25 cellular contexts compared by ENCODE assay signal in the genomic region with DNA sequence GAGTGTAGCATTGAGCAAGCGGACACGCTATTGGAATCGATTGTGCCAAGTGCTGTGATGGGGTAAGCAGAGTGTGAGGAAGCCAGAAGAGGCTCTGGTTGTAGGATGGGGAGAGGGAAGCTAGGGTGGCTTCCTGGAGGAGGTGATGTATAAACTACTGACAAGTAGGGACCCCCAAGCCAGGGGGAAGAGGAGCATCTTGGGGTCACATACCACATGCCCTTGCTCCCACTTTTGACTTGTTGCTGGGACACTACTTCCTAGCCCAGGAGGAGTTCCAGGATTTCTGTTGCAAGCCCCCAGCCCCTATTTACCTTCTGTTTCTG. TPM values are rescaled to one million over a fixed set of nuclear protein-coding genes. Genes with fewer than 3 reads are reported as not detected.
DNase-seq lines count a peak whose midpoint lies in the region; FAIRE-seq and TF ChIP-seq lines count a peak whose summit lies in the region.
"Had no signal": no experiment of that assay in that cellular context is flagged by ENCODE, and none has a peak within 500 bp of the region (broad histone marks: within the 10 kb centered on the region; RNA-seq: fewer than 3 reads in every experiment).

No MANE protein-coding gene starts in this region.

- H3K4me1 ChIP-seq in ACC112 (ENCODE audit: control insufficient read depth, insufficient read depth, low read length, unreplicated experiment): peaks cover 24% of the 10 kb centered on the region
- peaks cover 43% of the 10 kb centered on the region for H3K4me1 ChIP-seq in OCI-LY3 (ENCODE audit: low read length)
- H3K4me1 ChIP-seq in esophagus (ENCODE audit: control insufficient read depth in 2 of 2, insufficient read depth in 2 of 2, low read length in 1 of 2): peaks cover 0 to 9% of the 10 kb centered on the region in 2 donors
- peaks cover 0 to 7% (median 2%) of the 10 kb centered on the region in 4 donors for H3K4me1 ChIP-seq in esophagus muscularis mucosa
- H3K4me1 ChIP-seq: BLaER1 had no signal

- H3K36me3 Mint-ChIP-seq in nephron progenitor cell (ENCODE audit: low read depth): peaks cover 4% of the 10 kb centered on the region
- H3K36me3 Mint-ChIP-seq: activated naive CD8-positive, alpha-beta T cell treated with anti-CD3 and anti-CD28 coated beads, Interleukin-2, amount 10 ng/mL, durations not matched to agents 7 days and 5 days had no signal

- H3K27ac ChIP-seq in ACC112 (ENCODE audit: low read depth, low read length) (peak overlapping the region; percentile 62; the same call in 1 of the 2 replicates), OCI-LY3 (ENCODE audit: low read length) (peak overlapping the region; percentile 62), esophagus (ENCODE audit: low read depth in 2 of 2, low read length in 1 of 2) (peak overlapping the region; percentile 17 to 59), esophagus muscularis mucosa (replicated peaks in 1 of 4) (no peak overlapping the region)
- H3K27ac ChIP-seq: BLaER1, heart left ventricle had no signal

- intact Hi-C loops in esophagus muscularis mucosa (cut with DNase I): no loop called here

- TF ChIP-seq CTCF in OCI-LY3 (IDR thresholded peaks at IDR 0.05; ENCODE audit: low read depth, low read length): no peak
- no peak for TF ChIP-seq CTCF in nephron progenitor cell (IDR thresholded peaks at IDR 0.05)
- TF ChIP-seq CTCF in esophagus muscularis mucosa (IDR thresholded peaks at IDR 0.05): no peak

- DNase-seq in nephron progenitor cell (no peak), glomerular visceral epithelial cell (ENCODE audit: extremely low spot score) (no peak), AML-193 (lab: John Stamatoyannopoulos, UW) (no peak), esophagus muscularis mucosa (ENCODE audit: extremely low spot score) (no peak), GM12892 (ENCODE audit: insufficient read length) (no peak)
- DNase-seq: activated CD4-positive, CD25-positive, alpha-beta regulatory T cell treated with anti-CD3 and anti-CD28 coated beads, Interleukin-2, amount 50 U/mL, for 72 hours; activated naive CD8-positive, alpha-beta T cell treated with anti-CD3 and anti-CD28 coated beads, Interleukin-2, amount 10 ng/mL, durations not matched to agents 7 days and 5 days; DMS53; heart left ventricle; KBM-7; left cardiac atrium; NCI-H1417; NCI-H526 treated with DMSO at 0.1 percent for 48 hours; occipital lobe; stimulated activated CD4-positive, alpha-beta T cell treated with anti-CD3 and anti-CD28 coated beads, Interleukin-2, amount 100 ng/mL, for 24 hours; T-helper 1 cell had no signal

- FAIRE-seq in GM12892 (lab: Jason Lieb, UNC): no peak
- FAIRE-seq: G401.6, GM19239 had no signal

- no peak overlapping the region for H3K4me3 Mint-ChIP-seq in nephron progenitor cell
- H3K4me3 Mint-ChIP-seq: activated CD8-positive, alpha-beta T cell treated with anti-CD3 and anti-CD28 coated beads for 36 hours; activated naive CD8-positive, alpha-beta T cell treated with anti-CD3 and anti-CD28 coated beads, Interleukin-2, amount 10 ng/mL, durations not matched to agents 7 days and 5 days; central memory CD8-positive, alpha-beta T cell had no signal

- H3K4me2 ChIP-seq in OCI-LY3 (ENCODE audit: low read length): peak overlapping the region; percentile 88
- H3K4me2 ChIP-seq: BLaER1 had no signal

- H3K27me3 ChIP-seq in ACC112 (ENCODE audit: insufficient read depth, low read length): no peaks in the 10 kb centered on the region
- H3K27me3 ChIP-seq in OCI-LY3 (ENCODE audit: low read depth, low read length): no peaks in the 10 kb centered on the region
- H3K27me3 ChIP-seq in esophagus (ENCODE audit: control insufficient read depth in 1 of 2, insufficient read depth in 2 of 2, low read length in 2 of 2): no peaks in the 10 kb centered on the region
- H3K27me3 ChIP-seq in esophagus muscularis mucosa: peaks cover 0 to 21% (median 0%) of the 10 kb centered on the region in 4 donors
- H3K27me3 ChIP-seq: BLaER1 had no signal

- H4K20me1 ChIP-seq in OCI-LY3 (ENCODE audit: insufficient read depth, low read length): no peaks in the 10 kb centered on the region
- H4K20me1 ChIP-seq: BLaER1 had no signal

- peaks cover 3% of the 10 kb centered on the region for H3K27me3 Mint-ChIP-seq in nephron progenitor cell (ENCODE audit: low read depth, poor library complexity)
- H3K27me3 Mint-ChIP-seq: central memory CD8-positive, alpha-beta T cell had no signal

- H3K79me2 ChIP-seq in ACC112 (ENCODE audit: control insufficient read depth, insufficient read depth, low read length, unreplicated experiment) (no peaks in the 10 kb centered on the region), OCI-LY3 (ENCODE audit: low read length) (no peaks in the 10 kb centered on the region)

- H2AFZ ChIP-seq in ACC112 (ENCODE audit: low read length, unreplicated experiment): no peak overlapping the region
- H2AFZ ChIP-seq in OCI-LY3 (ENCODE audit: low read depth, low read length): no peak overlapping the region

- peaks cover 28% of the 10 kb centered on the region for H3K4me1 Mint-ChIP-seq in nephron progenitor cell
- H3K4me1 Mint-ChIP-seq: central memory CD8-positive, alpha-beta T cell had no signal

- no peak overlapping the region for H3K4me3 ChIP-seq in ACC112 (ENCODE audit: low read depth, low read length)
- H3K4me3 ChIP-seq in OCI-LY3 (ENCODE audit: low read length): peak overlapping the region; percentile 66
- H3K4me3 ChIP-seq in esophagus (ENCODE audit: low read depth in 1 of 2, low read length in 2 of 2): no peak overlapping the region
- no peak overlapping the region for H3K4me3 ChIP-seq in esophagus muscularis mucosa
- H3K4me3 ChIP-seq: BLaER1, heart left ventricle had no signal

- WGBS in esophagus, 2 donors: 40 to 48% methylated on average over 3 of the region's 3 CpGs
- WGBS in esophagus muscularis mucosa: 89% methylated on average over 3 of the region's 3 CpGs

- TF ChIP-seq EP300 in esophagus muscularis mucosa (IDR thresholded peaks at IDR 0.05): no peak

- H3K27ac Mint-ChIP-seq in nephron progenitor cell: peak overlapping the region; percentile 5
- H3K27ac Mint-ChIP-seq: activated naive CD8-positive, alpha-beta T cell treated with anti-CD3 and anti-CD28 coated beads, Interleukin-2, amount 10 ng/mL, durations not matched to agents 7 days and 5 days had no signal

- H3K9me3 ChIP-seq in OCI-LY3 (ENCODE audit: insufficient read depth, low read length): no peaks in the 10 kb centered on the region
- H3K9me3 ChIP-seq in esophagus (ENCODE audit: control insufficient read depth in 2 of 2, insufficient read depth in 1 of 2, low read depth in 1 of 2, low read length in 1 of 2): no peaks in the 10 kb centered on the region
- H3K9me3 ChIP-seq in esophagus muscularis mucosa: no peaks in the 10 kb centered on the region
- H3K9me3 ChIP-seq: BLaER1, heart left ventricle had no signal

- H3K36me3 ChIP-seq in ACC112 (ENCODE audit: insufficient read depth, low read length) (no peaks in the 10 kb centered on the region), OCI-LY3 (replicated peaks; ENCODE audit: low read depth, low read length) (no peaks in the 10 kb centered on the region), esophagus (ENCODE audit: control insufficient read depth in 2 of 2, insufficient read depth in 2 of 2, low read length in 1 of 2) (no peaks in the 10 kb centered on the region), esophagus muscularis mucosa (no peaks in the 10 kb centered on the region)
- H3K36me3 ChIP-seq: BLaER1, heart left ventricle had no signal

- no peak for TF ChIP-seq POLR2A in esophagus muscularis mucosa (IDR thresholded peaks at IDR 0.05; ENCODE audit: low read depth)
- no peak for TF ChIP-seq POLR2A in GM12892 (IDR thresholded peaks at IDR 0.05; ENCODE audit: low read depth, low read length)

- H3K9me3 Mint-ChIP-seq in nephron progenitor cell: peaks cover 7% of the 10 kb centered on the region
- H3K9me3 Mint-ChIP-seq: central memory CD8-positive, alpha-beta T cell had no signal

- H3K9ac ChIP-seq in OCI-LY3 (ENCODE audit: low read length): peak overlapping the region; percentile 64; the same call in 1 of the 2 replicates
- H3K9ac ChIP-seq: BLaER1 had no signal

RNA-seq across cellular contexts. Expression of a gene that starts 49.9 kb away (rescaled TPM):
- 1 to 10 TPM; 2.2 to 2.9 TPM for polyA plus RNA-seq in esophagus
- total RNA-seq in esophagus muscularis mucosa: 1 to 10 TPM in 2 of 4 donors, under 1 TPM in 2; 0.50 to 2.0 (median 1.2) TPM
- 5.3 TPM for polyA plus RNA-seq in GM12892 (2012; ENCODE audit: missing spikeins)
- total RNA-seq: HT1080 had no signal

Comparison
In these comparisons a context has a peak if more than half of its experiments do, and no peak if none do; other contexts are left out.
1. H3K27ac ChIP-seq: peak in ACC112 (single experiment), OCI-LY3 (single experiment) and esophagus (2 of 2); none in esophagus muscularis mucosa (0 of 4).